In the genomic region with DNA sequence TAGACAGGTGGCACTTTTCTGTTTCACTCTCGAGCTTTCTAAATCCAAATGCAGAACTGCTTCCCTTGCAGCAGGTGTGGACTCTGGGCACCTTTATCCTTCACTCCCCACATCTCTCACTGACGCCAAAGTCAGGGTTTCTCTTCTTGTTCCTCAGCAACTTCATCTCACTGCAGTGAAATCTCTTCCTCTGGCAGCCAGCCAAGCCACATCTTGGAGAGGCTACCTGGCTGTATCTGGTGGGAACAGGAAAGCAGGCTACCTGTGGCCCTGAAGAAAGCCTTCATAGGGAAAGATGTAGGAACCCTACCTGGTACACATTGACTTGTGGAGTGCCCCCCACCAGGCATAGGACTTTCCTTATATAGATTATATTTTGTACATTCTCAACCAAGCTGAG, we compare ENCODE assay signal across 19 cellular contexts.
DNase-seq lines count a peak whose midpoint lies in the region.
"Had no signal": no experiment of that assay in that cellular context is flagged by ENCODE, and none has a peak within 500 bp of the region (broad histone marks: within the 10 kb centered on the region; RNA-seq: fewer than 3 reads in every experiment).

No MANE protein-coding gene starts in this region.

- DNase-seq in NCI-H2196 (lab: John Stamatoyannopoulos, UW; ENCODE audit: unreplicated experiment) (peak; percentile 41), NCI-H2196 treated with DMSO at 0.1 percent for 48 hours (lab: John Stamatoyannopoulos, UW; ENCODE audit: unreplicated experiment) (no peak), DMS53 treated with DMSO at 0.1 percent for 48 hours (lab: John Stamatoyannopoulos, UW; ENCODE audit: unreplicated experiment) (peak; percentile 30), NCI-H510A treated with DMSO at 0.1 percent for 48 hours (lab: John Stamatoyannopoulos, UW) (peak; percentile 86), islet precursor cell (peak; percentile 20), G401 (ENCODE audit: low spot score) (no peak), SJCRH30 (no peak), HPDE6-E6E7 (ENCODE audit: extremely low spot score) (no peak)
- DNase-seq: C1 segment of cervical spinal cord, DMS153, GOT3, NCI-H1048, NCI-H1694, NCI-H2171, NCI-H524 treated with DMSO at 0.1 percent for 48 hours had no signal

- no peaks in the 10 kb centered on the region for H3K36me3 ChIP-seq in SJCRH30
- H3K36me3 ChIP-seq: SJSA1 had no signal

- no peaks in the 10 kb centered on the region for H3K4me1 ChIP-seq in SJCRH30
- H3K4me1 ChIP-seq: SJSA1 had no signal

- no peak overlapping the region for H3K4me3 ChIP-seq in SJCRH30
- H3K4me3 ChIP-seq: A549, SJSA1 had no signal

- no peaks in the 10 kb centered on the region for H3K9me3 ChIP-seq in SJCRH30 (replicated peaks)
- H3K9me3 ChIP-seq: A549, SJSA1 had no signal

- no peaks in the 10 kb centered on the region for H3K27me3 ChIP-seq in SJCRH30

- H3K27ac ChIP-seq in SJCRH30, result no peak overlapping the region
- H3K27ac ChIP-seq: A549, HL-60, RWPE1, SJSA1 had no signal

- in situ Hi-C loops in G401 (cut with HindIII; ENCODE audit: low sequenced_read_pairs), result no loop called here

Comparison
In these comparisons a context has a peak if more than half of its experiments do, and no peak if none do; other contexts are left out.
1. DNase-seq: peak in NCI-H2196 (single experiment), DMS53 treated with DMSO at 0.1 percent for 48 hours (single experiment), NCI-H510A treated with DMSO at 0.1 percent for 48 hours (single experiment) and islet precursor cell (single experiment); none in NCI-H2196 treated with DMSO at 0.1 percent for 48 hours (single experiment), G401 (single experiment), SJCRH30 (0 of 2) and HPDE6-E6E7 (single experiment).